In the genomic region with DNA sequence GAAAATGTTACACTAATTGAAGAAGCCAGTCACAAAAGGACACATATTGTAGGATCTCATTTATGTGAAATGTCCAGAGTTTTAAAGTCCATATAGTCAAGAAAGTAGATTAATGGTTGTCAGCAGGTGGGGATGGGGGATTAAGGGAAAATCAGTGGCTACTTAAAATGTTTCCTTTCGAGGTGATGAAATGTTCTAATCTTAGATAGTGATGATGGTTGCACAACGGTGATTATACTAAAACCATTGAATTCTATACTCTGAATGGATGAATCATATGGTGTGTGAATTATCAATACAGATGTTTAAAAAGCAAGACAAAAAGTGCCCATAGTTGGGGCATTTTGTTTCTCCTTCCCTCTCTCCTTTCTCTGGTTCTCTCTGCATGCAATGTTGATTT, we compare ENCODE assay signal across 22 cellular contexts.
DNase-seq lines count a peak whose midpoint lies in the region; FAIRE-seq and TF ChIP-seq lines count a peak whose summit lies in the region.
"Had no signal": no experiment of that assay in that cellular context is flagged by ENCODE, and none has a peak within 500 bp of the region (broad histone marks: within the 10 kb centered on the region; RNA-seq: fewer than 3 reads in every experiment).

No MANE protein-coding gene starts in this region.

- H3K27me3 Mint-ChIP-seq in chondrocyte (ENCODE audit: low read depth) (no peaks in the 10 kb centered on the region), neural crest cell (ENCODE audit: low read depth) (no peaks in the 10 kb centered on the region)
- H3K27me3 Mint-ChIP-seq: CD4-positive, alpha-beta memory T cell had no signal

- TF ChIP-seq CTCF in chondrocyte (IDR thresholded peaks at IDR 0.05) = no peak
- TF ChIP-seq CTCF in neural crest cell (conservative IDR thresholded peaks at IDR 0.05) = no peak
- no peak for TF ChIP-seq CTCF in WERI-Rb-1 (IDR thresholded peaks at IDR 0.05; ENCODE audit: low read depth, low read length)

- H3K9me3 Mint-ChIP-seq in chondrocyte (ENCODE audit: low read depth) (peaks cover 4% of the 10 kb centered on the region), neural crest cell (no peaks in the 10 kb centered on the region)
- H3K9me3 Mint-ChIP-seq: CD4-positive, alpha-beta memory T cell had no signal

- DNase-seq in NOMO-1 treated with DMSO at 0.1 percent for 48 hours (lab: John Stamatoyannopoulos, UW; ENCODE audit: unreplicated experiment) = peak; percentile 10
- DNase-seq in NOMO-1 treated with dmso at 0.1 percent for 144 hours (lab: John Stamatoyannopoulos, UW; ENCODE audit: unreplicated experiment) = no peak
- DNase-seq in chondrocyte (ENCODE audit: low spot score) = no peak
- no peak for DNase-seq in neural crest cell (ENCODE audit: low read depth, low spot score)
- no peak for DNase-seq in WERI-Rb-1
- no peak for DNase-seq in urothelium cell line (ENCODE audit: low spot score)
- DNase-seq in ecto neural progenitor cell (ENCODE audit: low spot score) = no peak
- DNase-seq: AML-193; Caco-2; CD4-positive, alpha-beta memory T cell; DMS79 treated with DMSO at 0.1 percent for 48 hours; MM.1S; NCI-H1105; NCI-H1436 treated with DMSO at 0.1 percent for 48 hours; NCI-H187 treated with DMSO at 0.1 percent for 48 hours; NCI-H2107; NCI-H748 treated with DMSO at 0.1 percent for 48 hours; NK-92 treated with Interleukin-12 subunit alpha and Interleukin-12 subunit beta, amount 100 ng/mL, for 24 hours; SHP77 treated with DMSO at 0.1 percent for 48 hours had no signal

- H3K27me3 ChIP-seq in WERI-Rb-1 (ENCODE audit: insufficient read depth, low read depth, severe bottlenecking) = no peaks in the 10 kb centered on the region
- H3K27me3 ChIP-seq: BLaER1 treated with 17β-estradiol and CSF1 and Interleukin-3, amounts not matched to agents 10 nM and 100 nM had no signal

- H3K36me3 ChIP-seq in WERI-Rb-1 = no peaks in the 10 kb centered on the region

- H3K9me3 ChIP-seq in WERI-Rb-1 (ENCODE audit: severe bottlenecking) = no peaks in the 10 kb centered on the region
- H3K9me3 ChIP-seq: BLaER1 treated with 17β-estradiol and CSF1 and Interleukin-3, amounts not matched to agents 10 nM and 100 nM; Caco-2 had no signal

- H3K27ac ChIP-seq in WERI-Rb-1 = no peak overlapping the region
- H3K27ac ChIP-seq: BLaER1 treated with 17β-estradiol and CSF1 and Interleukin-3, amounts not matched to agents 10 nM and 100 nM; KMS-11 had no signal

- H3K36me3 Mint-ChIP-seq in chondrocyte (ENCODE audit: low read depth) (no peaks in the 10 kb centered on the region), neural crest cell (ENCODE audit: low read depth) (no peaks in the 10 kb centered on the region)

- no peak for FAIRE-seq in urothelium cell line (lab: Jason Lieb, UNC)
- FAIRE-seq: GM12892 had no signal

- H3K4me3 ChIP-seq in WERI-Rb-1 (ENCODE audit: low read depth, low read length) = no peak overlapping the region
- H3K4me3 ChIP-seq: BLaER1 treated with 17β-estradiol and CSF1 and Interleukin-3, amounts not matched to agents 10 nM and 100 nM had no signal

- H3K27ac Mint-ChIP-seq in chondrocyte (ENCODE audit: unreplicated experiment) (peak overlapping the region; percentile 2), neural crest cell (ENCODE audit: unreplicated experiment) (peak overlapping the region; percentile 8)
- H3K27ac Mint-ChIP-seq: CD4-positive, alpha-beta memory T cell had no signal

- H3K4me1 Mint-ChIP-seq in chondrocyte (ENCODE audit: low read depth) (peaks cover 61% of the 10 kb centered on the region), neural crest cell (no peaks in the 10 kb centered on the region)
- H3K4me1 Mint-ChIP-seq: CD4-positive, alpha-beta memory T cell had no signal

- H3K4me3 Mint-ChIP-seq in chondrocyte (ENCODE audit: unreplicated experiment) = no peak overlapping the region
- no peak overlapping the region for H3K4me3 Mint-ChIP-seq in neural crest cell
- H3K4me3 Mint-ChIP-seq: CD4-positive, alpha-beta memory T cell had no signal
